In genomic region chr16:29029168-29029994, GRCh38 we compare ENCODE assay signal across 8 cellular contexts. TPM values are rescaled to one million over a fixed set of nuclear protein-coding genes. Genes with fewer than 3 reads are reported as not detected.
DNase-seq lines count a peak whose midpoint lies in the region; ATAC-seq lines count a peak whose summit lies in the region.

No MANE protein-coding gene starts in this region.

- DNase-seq in Daoy (ENCODE audit: low read depth) (peak; percentile 98), NCI-H2171 treated with DMSO at 0.1 percent for 48 hours (lab: John Stamatoyannopoulos, UW) (peak; percentile 80), activated T-cell treated with anti-CD3 and anti-CD28 coated beads for 1 hour (ENCODE audit: low read depth) (peak; percentile 64), fibroblast of the conjunctiva (ENCODE audit: low read depth) (peak; percentile 53), DMS153 treated with DMSO at 0.1 percent for 48 hours (lab: John Stamatoyannopoulos, UW; ENCODE audit: unreplicated experiment) (no peak)
- peak; percentile 91 to 93 for DNase-seq in stimulated activated CD4-positive, alpha-beta T cell treated with anti-CD3 and anti-CD28 coated beads, Interleukin-2, amount 100 ng/mL, for 24 hours

- no peak for ATAC-seq in HG03025 (IDR thresholded peaks at IDR 0.05; ENCODE audit: low FRiP score, unreplicated experiment)
- no peak for ATAC-seq in GM19023 (IDR thresholded peaks at IDR 0.05; ENCODE audit: unreplicated experiment)

RNA-seq across cellular contexts. Expression of gene LAT, which starts 44.5 kb away (rescaled TPM):
- 4.8 and 8.6 TPM in 2 replicates for total RNA-seq in Daoy (2014; rRNA removed; shearing (Covaris generic))

RNA-seq across cellular contexts. Expression of gene SPNS1, which starts 54.8 kb away (rescaled TPM):
- 22.8 and 31.8 TPM in 2 replicates for total RNA-seq in Daoy (2014; rRNA removed; shearing (Covaris generic))
